Comparison of ENCODE assay signal across 16 cellular contexts in genomic region chr2:2848198-2848597, GRCh38.
A peak's percentile ranks its signal among the peaks of the same experiment; 100 is the strongest.
DNase-seq lines count a peak whose midpoint lies in the region; ATAC-seq, FAIRE-seq and TF ChIP-seq lines count a peak whose summit lies in the region.
"Had no signal": no experiment of that assay in that cellular context is flagged by ENCODE, and none has a peak within 500 bp of the region (broad histone marks: within the 10 kb centered on the region; RNA-seq: fewer than 3 reads in every experiment).

No MANE protein-coding gene starts in this region.

- H2BK15ac ChIP-seq in H1 (ENCODE audit: low read length) = peak overlapping the region; percentile 96; the same call in 1 of the 2 replicates

- H3K14ac ChIP-seq in H1 (ENCODE audit: insufficient read length) = no peak overlapping the region
- H3K14ac ChIP-seq in trophoblast cell (ENCODE audit: low read length) = no peak overlapping the region

- peaks cover 17% of the 10 kb centered on the region for H3K23me2 ChIP-seq in H1 (ENCODE audit: low read depth, low read length)

- ATAC-seq in GM18873 (IDR thresholded peaks at IDR 0.05; ENCODE audit: low FRiP score, unreplicated experiment) = no peak
- ATAC-seq: HCT116 had no signal

- 92% methylated on average over 6 of the region's 6 CpGs; no CpG with 5 or more reads in 1 of the 2 experiments for WGBS in H1 (ENCODE audit: extremely low coverage in 1 of 2, insufficient coverage in 1 of 2, insufficient read length in 1 of 2, insufficient replicate concordance in 2 of 2, low coverage in 1 of 2, low lambda C conversion rate in 2 of 2, missing lambda C conversion rate in 1 of 2), 2 experiments
- WGBS in trophoblast cell (ENCODE audit: extremely low coverage, insufficient coverage, insufficient read length) = 100% methylated on average over 3 of the region's 6 CpGs

- H4K91ac ChIP-seq in H1 (replicated peaks; ENCODE audit: insufficient read length, low read length) (peak overlapping the region; percentile 96), trophoblast cell (ENCODE audit: low read depth, low read length) (no peak overlapping the region)

- no peaks in the 10 kb centered on the region for H3K9me3 ChIP-seq in H1 (ENCODE audit: insufficient read depth in 2 of 2, low read depth in 1 of 2, low read length in 1 of 2)
- H3K9me3 ChIP-seq in trophoblast cell (ENCODE audit: insufficient read depth, low read depth, low read length) = peaks cover 5% of the 10 kb centered on the region
- H3K9me3 ChIP-seq: BE2C had no signal

- CTCF ChIA-PET in H1 (lab: Charles Lee; ENCODE audit: partially characterized antibody) = no interaction called here

- peak overlapping the region; percentile 94 for H3K4ac ChIP-seq in H1 (replicated peaks; ENCODE audit: insufficient read length, low read depth, low read length)
- H3K4ac ChIP-seq in trophoblast cell (ENCODE audit: low read depth, low read length) = no peak overlapping the region

- H3K9ac ChIP-seq in H1 (replicated peaks in 1 of 4; ENCODE audit: extremely low read depth in 1 of 4, low read depth in 3 of 4, low read length in 3 of 4) (no peak overlapping the region), trophoblast cell (ENCODE audit: low read length) (no peak overlapping the region)
- H3K9ac ChIP-seq: GM23248 had no signal

- no peak overlapping the region for H3K56ac ChIP-seq in H1 (replicated peaks; ENCODE audit: insufficient read length, low read depth, low read length)

- H3K79me2 ChIP-seq in H1 (ENCODE audit: control insufficient read depth in 1 of 2, insufficient read depth in 2 of 2, low read length in 2 of 2) (no peaks in the 10 kb centered on the region), trophoblast cell (ENCODE audit: control insufficient read depth, insufficient read depth, low read length, poor library complexity) (no peaks in the 10 kb centered on the region)

- H2BK5ac ChIP-seq in H1 (ENCODE audit: low read depth, low read length) (peak overlapping the region; percentile 68; the same call in 1 of the 2 replicates), trophoblast cell (ENCODE audit: low read depth, low read length, poor library complexity) (no peak overlapping the region)

- H3K79me1 ChIP-seq in H1 (ENCODE audit: low read depth, low read length) = no peaks in the 10 kb centered on the region
- H3K79me1 ChIP-seq in trophoblast cell (ENCODE audit: low read length) = no peaks in the 10 kb centered on the region

- no peak overlapping the region for H2AFZ ChIP-seq in H1 (ENCODE audit: low read length)
- no peak overlapping the region for H2AFZ ChIP-seq in trophoblast cell (ENCODE audit: insufficient read depth, low read length, poor library complexity)
- H2AFZ ChIP-seq: GM23248 had no signal

- TF ChIP-seq POLR2A in H1 (IDR thresholded peaks at IDR 0.05; ENCODE audit: control extremely low read depth in 1 of 2, low read depth in 2 of 2, low read length in 2 of 2) = no peak

- H4K8ac ChIP-seq in H1 (ENCODE audit: extremely low read depth, insufficient read depth, low read length) (no peak overlapping the region; the same call in 1 of the 2 replicates), trophoblast cell (ENCODE audit: low read depth, low read length) (no peak overlapping the region)

- peak overlapping the region; percentile 30 for H4K5ac ChIP-seq in H1 (ENCODE audit: insufficient read length, low read depth, low read length)

- no peak for TF ChIP-seq EP300 in H1 (IDR thresholded peaks at IDR 0.05; ENCODE audit: borderline replicate concordance in 1 of 2, low read depth in 2 of 2, low read length in 2 of 2)

- H3K4me2 ChIP-seq in H1 (ENCODE audit: insufficient read depth in 1 of 2, low read depth in 2 of 2, low read length in 2 of 2) = no peak overlapping the region
- H3K4me2 ChIP-seq in trophoblast cell (ENCODE audit: low read length) = no peak overlapping the region

- H3K4me1 ChIP-seq in H1 (replicated peaks in 1 of 4; ENCODE audit: control insufficient read depth in 3 of 4, insufficient read depth in 4 of 4, low read length in 3 of 4) = peaks cover 2 to 26% (median 11%) of the 10 kb centered on the region in 4 experiments
- H3K4me1 ChIP-seq in trophoblast cell (ENCODE audit: control insufficient read depth in 1 of 2, insufficient read depth in 2 of 2, low read length in 2 of 2) = no peaks in the 10 kb centered on the region

- H4K20me1 ChIP-seq in H1 (replicated peaks in 1 of 2; ENCODE audit: control insufficient read depth in 1 of 2, insufficient read depth in 2 of 2, low read length in 2 of 2) = peaks cover 0 to 12% of the 10 kb centered on the region in 2 experiments

- H3K27me3 ChIP-seq in H1 (replicated peaks in 1 of 4; ENCODE audit: control insufficient read depth in 3 of 4, extremely low read depth in 1 of 4, insufficient read depth in 3 of 4, low read length in 3 of 4) (no peaks in the 10 kb centered on the region), trophoblast cell (ENCODE audit: insufficient read depth, low read length) (no peaks in the 10 kb centered on the region), dorsolateral prefrontal cortex (peaks cover 0 to 4% (median 0%) of the 10 kb centered on the region in 45 donors)
- H3K27me3 ChIP-seq: BE2C had no signal

- H4K12ac ChIP-seq in trophoblast cell (ENCODE audit: low read depth, low read length) = no peak overlapping the region

- peak; percentile 28 for FAIRE-seq in H1 (lab: Jason Lieb, UNC)
- FAIRE-seq: A204.1, G401.6, H54 had no signal

- H3K23ac ChIP-seq in H1 (ENCODE audit: insufficient read length) (no peak overlapping the region), trophoblast cell (ENCODE audit: low read length) (no peak overlapping the region)

- TF ChIP-seq RAD21 in H1 (IDR thresholded peaks at IDR 0.05 in 1 of 2, conservative IDR thresholded peaks at IDR 0.05 in 1 of 2; ENCODE audit: low read depth in 2 of 2, low read length in 2 of 2) = no peak

- H2BK12ac ChIP-seq in H1 (ENCODE audit: low read depth, low read length) = peak overlapping the region; percentile 99; the same call in 1 of the 2 replicates
- no peak overlapping the region for H2BK12ac ChIP-seq in trophoblast cell (ENCODE audit: low read length)

- peak overlapping the region; percentile 75 for H2BK120ac ChIP-seq in H1 (replicated peaks; ENCODE audit: low read depth, low read length)
- H2BK120ac ChIP-seq in trophoblast cell (ENCODE audit: insufficient read depth, low read length, poor library complexity) = no peak overlapping the region

- H2BK20ac ChIP-seq in H1 (ENCODE audit: low read length) = peak overlapping the region; percentile 94

- TF ChIP-seq CTCF in H1 (IDR thresholded peaks at IDR 0.05; ENCODE audit: control extremely low read depth in 1 of 3, insufficient read depth in 1 of 3, low read depth in 1 of 3, low read length in 3 of 3) = no peak
- no peak for TF ChIP-seq CTCF in dorsolateral prefrontal cortex (IDR thresholded peaks at IDR 0.05 in 54 of 56, conservative IDR thresholded peaks at IDR 0.05 in 2 of 56; ENCODE audit: low read depth in 1 of 56, partially characterized antibody in 56 of 56)

- H3K36me3 ChIP-seq in H1 (ENCODE audit: control insufficient read depth in 2 of 4, insufficient read depth in 4 of 4, low read length in 3 of 4) = no peaks in the 10 kb centered on the region; a peak in 1 of 8 replicates
- no peaks in the 10 kb centered on the region for H3K36me3 ChIP-seq in trophoblast cell (ENCODE audit: control insufficient read depth in 1 of 2, insufficient read depth in 2 of 2, low read length in 2 of 2)
- H3K36me3 ChIP-seq: BE2C had no signal

- peak overlapping the region; percentile 87 for H2AK5ac ChIP-seq in H1 (ENCODE audit: low read depth, low read length)
- no peak overlapping the region for H2AK5ac ChIP-seq in trophoblast cell (ENCODE audit: low read length)

- no peak overlapping the region for H3K4me3 ChIP-seq in H1 (ENCODE audit: extremely low read depth in 1 of 4, insufficient read depth in 2 of 4, low read depth in 3 of 4, low read length in 4 of 4)
- H3K4me3 ChIP-seq in trophoblast cell (ENCODE audit: low read depth, low read length) = peak overlapping the region; percentile 25
- no peak overlapping the region for H3K4me3 ChIP-seq in dorsolateral prefrontal cortex
- H3K4me3 ChIP-seq: GM23248 had no signal

- intact Hi-C loops in dorsolateral prefrontal cortex (cut with DNase I) = no loop called here

- H3K18ac ChIP-seq in H1 (ENCODE audit: extremely low read depth, low read length) = peak overlapping the region; percentile 63
- H3K18ac ChIP-seq in trophoblast cell (ENCODE audit: low read length) = no peak overlapping the region

- no peak overlapping the region for H3K27ac ChIP-seq in H1 (ENCODE audit: low read depth, low read length)
- H3K27ac ChIP-seq in trophoblast cell (ENCODE audit: low read depth, low read length) = no peak overlapping the region
- peak overlapping the region; percentile 54 for H3K27ac ChIP-seq in temporal lobe (ENCODE audit: low read depth, low read length)
- H3K27ac ChIP-seq in dorsolateral prefrontal cortex = peak overlapping the region in 4 of 59 donors; percentile 27 to 40 (median 37)
- H3K27ac ChIP-seq: GM23248 had no signal

- POLR2A ChIA-PET in H1 (lab: Charles Lee; ENCODE audit: partially characterized antibody) = no interaction called here

- DNase-seq in RPMI8226 = peak; percentile 32
- no peak for DNase-seq in H1 (ENCODE audit: low read depth in 1 of 2, low spot score in 2 of 2)
- DNase-seq in trophoblast cell = no peak
- no peak for DNase-seq in NCI-H2081 treated with DMSO at 0.1 percent for 48 hours (lab: John Stamatoyannopoulos, UW)
- no peak for DNase-seq in dorsolateral prefrontal cortex
- DNase-seq: ACHN; CD4-positive, CD25-positive, alpha-beta regulatory T cell; CD8-positive, alpha-beta memory T cell; GM23248 had no signal

TF ChIP-seq in H1, 55 proteins besides CTCF, POLR2A, EP300 and RAD21 (continues in another document):
- TF ChIP-seq NRF1 (IDR thresholded peaks at IDR 0.05; ENCODE audit: low read depth, low read length) (no peak), POLR2AphosphoS5 (IDR thresholded peaks at IDR 0.05; ENCODE audit: low read depth, low read length) (no peak), GABPA (IDR thresholded peaks at IDR 0.05; ENCODE audit: borderline replicate concordance, insufficient read depth, low read length) (no peak), TAF1 (IDR thresholded peaks at IDR 0.05; ENCODE audit: low read depth, low read length) (no peak), FOSL1 (IDR thresholded peaks at IDR 0.05; ENCODE audit: insufficient read depth, low read depth, low read length) (no peak), RBBP5 (IDR thresholded peaks at IDR 0.05; ENCODE audit: borderline replicate concordance, low read depth, low read length) (no peak), E2F6 (IDR thresholded peaks at IDR 0.05) (no peak), SIX5 (IDR thresholded peaks at IDR 0.05; ENCODE audit: low read depth, low read length) (no peak), JUN (IDR thresholded peaks at IDR 0.05; ENCODE audit: low read depth, low read length) (no peak)
